ENCODE assay signal across 18 cellular contexts in the genomic region with DNA sequence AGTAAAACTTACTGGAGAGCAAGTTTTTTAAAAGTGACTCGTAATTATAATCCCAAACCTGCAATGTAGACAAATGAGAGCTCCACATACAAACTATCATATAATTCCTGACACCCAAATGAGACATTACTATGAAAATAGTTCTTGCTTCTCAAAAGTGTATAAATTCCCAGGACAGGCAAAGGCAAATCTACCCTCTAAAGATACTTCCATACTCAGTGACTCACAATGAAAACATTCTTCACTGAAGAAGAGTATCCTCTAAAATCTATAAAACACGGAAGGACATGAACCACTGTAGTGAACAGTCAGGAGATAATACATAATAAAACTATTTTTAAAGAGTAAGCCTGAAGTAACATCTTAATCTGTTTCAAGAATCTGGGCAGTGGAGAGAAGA.
"Had no signal": no experiment of that assay in that cellular context is flagged by ENCODE, and none has a peak within 500 bp of the region (broad histone marks: within the 10 kb centered on the region; RNA-seq: fewer than 3 reads in every experiment).

No MANE protein-coding gene starts in this region.

- ATAC-seq: natural killer cell; right lobe of liver; stimulated activated memory B cell treated with anti-CD40 and anti-IgM and Interleukin-4, amounts not matched to agents 10 μg/mL and 1 μg/mL and 100 μg/mL, for 72 hours had no signal

- H3K27ac ChIP-seq: parathyroid adenoma, right lobe of liver, testis, upper lobe of left lung, WERI-Rb-1 had no signal

- DNase-seq: activated CD4-positive, alpha-beta T cell treated with anti-CD3 and anti-CD28 coated beads for 1 hour; activated CD8-positive, alpha-beta memory T cell treated with anti-CD3 and anti-CD28 coated beads for 24 hours; activated CD8-positive, alpha-beta memory T cell treated with anti-CD3 and anti-CD28 coated beads, Interleukin-2, amount 50 U/mL, for 48 hours; activated effector memory CD4-positive, alpha-beta T cell treated with Interleukin-2 at 50 U/mL for 16 hours; activated naive CD4-positive, alpha-beta T cell treated with anti-CD3 and anti-CD28 coated beads, Interleukin-2, amount 50 U/mL, for 16 hours; activated T-cell treated with anti-CD3 and anti-CD28 coated beads, Interleukin-2, amount 50 U/mL, for 48 hours; aorta; erythroblast; immature natural killer cell; natural killer cell; right lobe of liver; stimulated activated CD4-positive, alpha-beta T cell treated with anti-CD3 and anti-CD28 coated beads, Interleukin-4, amount 100 ng/mL, for 4 hours; T-helper 2 cell; testis; upper lobe of left lung; WERI-Rb-1 had no signal
